19 cellular contexts compared by ENCODE assay signal in the genomic region with DNA sequence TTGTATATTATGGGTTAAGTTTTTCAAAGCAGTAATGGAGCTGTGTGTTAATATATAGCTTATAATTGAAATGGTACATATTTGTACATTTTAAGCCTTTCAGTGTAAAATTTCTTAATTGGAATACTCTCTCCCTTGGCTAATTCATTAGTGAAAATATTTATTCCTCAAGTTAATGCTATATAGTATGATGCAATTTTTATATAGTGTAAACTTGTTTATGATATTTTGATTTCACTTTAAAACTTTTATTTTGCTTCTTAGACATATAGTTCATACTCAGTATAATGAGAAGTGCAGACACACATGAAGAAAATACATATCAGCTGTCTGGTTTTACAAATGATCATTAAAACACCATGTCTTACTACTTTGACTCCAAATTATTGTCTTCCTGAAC.
DNase-seq lines count a peak whose midpoint lies in the region; ATAC-seq, FAIRE-seq and TF ChIP-seq lines count a peak whose summit lies in the region.
"Had no signal": no experiment of that assay in that cellular context is flagged by ENCODE, and none has a peak within 500 bp of the region (broad histone marks: within the 10 kb centered on the region; RNA-seq: fewer than 3 reads in every experiment).

No MANE protein-coding gene starts in this region.

- H3K79me2 ChIP-seq in K562 (ENCODE audit: control insufficient read depth, insufficient read depth, low read length) = no peaks in the 10 kb centered on the region

- no peak overlapping the region for H2AFZ ChIP-seq in K562 (ENCODE audit: low read depth, low read length)
- H2AFZ ChIP-seq: GM23248 had no signal

- H3K27me3 Mint-ChIP-seq in Calu3 (ENCODE audit: unreplicated experiment) = no peaks in the 10 kb centered on the region
- H3K27me3 Mint-ChIP-seq: CD4-positive, CD25-positive, alpha-beta regulatory T cell; CD8-positive, alpha-beta memory T cell; IgD-negative memory B cell had no signal

- no peaks in the 10 kb centered on the region for H3K9me1 ChIP-seq in K562 (ENCODE audit: control insufficient read depth, insufficient read depth, low read length)

- H3K4me3 Mint-ChIP-seq in Calu3 (ENCODE audit: low read depth, unreplicated experiment) = peak overlapping the region; percentile 7
- H3K4me3 Mint-ChIP-seq: CD4-positive, CD25-positive, alpha-beta regulatory T cell; CD8-positive, alpha-beta memory T cell; IgD-negative memory B cell had no signal

- no peak overlapping the region for H3K4me2 ChIP-seq in K562 (ENCODE audit: insufficient read depth, low read length)

- no peaks in the 10 kb centered on the region for H4K20me1 ChIP-seq in K562 (replicated peaks; ENCODE audit: control insufficient read depth, insufficient read depth, low read length)

- H3K4me1 ChIP-seq in K562 (replicated peaks in 1 of 2; ENCODE audit: control insufficient read depth in 2 of 2, insufficient read depth in 2 of 2, low read length in 2 of 2) (no peaks in the 10 kb centered on the region), skeletal muscle tissue (ENCODE audit: control insufficient read depth in 3 of 3, insufficient read depth in 3 of 3, low read length in 3 of 3) (peaks cover 14 to 19% (median 15%) of the 10 kb centered on the region in 3 donors)
- H3K4me1 ChIP-seq: BE2C, HAP-1 had no signal

- POLR2A ChIA-PET in K562 (lab: Yijun Ruan, JAX) = no interaction called here

- intact Hi-C loops in Calu3 (cut with micrococcal nuclease; ENCODE audit: unreplicated experiment) (loop anchor here (5.0 to 10.0 kb wide), 2 partner anchors 34 to 142 kb away; partner anchors contain the start of genes CEP170 and SDCCAG8), K562 (cut with micrococcal nuclease) (no loop called here)

- H3K36me3 ChIP-seq in K562 (ENCODE audit: control insufficient read depth, insufficient read depth, low read length) (no peaks in the 10 kb centered on the region), skeletal muscle tissue (ENCODE audit: control insufficient read depth in 3 of 3, insufficient read depth in 3 of 3, low read length in 3 of 3) (peaks cover 0 to 2% (median 0%) of the 10 kb centered on the region in 3 donors)
- H3K36me3 ChIP-seq: BE2C, HAP-1 had no signal

- H3K9me3 Mint-ChIP-seq in Calu3 (ENCODE audit: low read depth, unreplicated experiment) = no peaks in the 10 kb centered on the region
- H3K9me3 Mint-ChIP-seq: CD4-positive, CD25-positive, alpha-beta regulatory T cell; CD8-positive, alpha-beta memory T cell; IgD-negative memory B cell had no signal

- no peak for TF ChIP-seq RAD21 in K562 (CRISPR knock-in tag; conservative IDR thresholded peaks at IDR 0.05 in 1 of 2, IDR thresholded peaks at IDR 0.05 in 1 of 2)

- TF ChIP-seq EP300 in K562 (IDR thresholded peaks at IDR 0.05; ENCODE audit: low read length) = no peak

- H3K27ac Mint-ChIP-seq in Calu3 (ENCODE audit: unreplicated experiment) = peak overlapping the region; percentile 41
- H3K27ac Mint-ChIP-seq: CD4-positive, CD25-positive, alpha-beta regulatory T cell; CD8-positive, alpha-beta memory T cell; IgD-negative memory B cell had no signal

- no peak overlapping the region for H3K9ac ChIP-seq in K562 (ENCODE audit: insufficient read depth in 1 of 2, low read depth in 2 of 2, low read length in 2 of 2)
- peak overlapping the region in 1 of 3 donors; percentile 34 for H3K9ac ChIP-seq in skeletal muscle tissue (ENCODE audit: low read depth in 1 of 3, low read length in 3 of 3)
- H3K9ac ChIP-seq: GM23248 had no signal

- BruUV-seq in Calu3 (replicated peaks; lab: Mats Ljungman, UMichigan) (no TSS peak), K562 (replicated peaks; lab: Mats Ljungman, UMichigan) (no TSS peak)

- in situ Hi-C loops in K562 (cut with MboI) = no loop called here

- peaks cover 58% of the 10 kb centered on the region for H3K4me1 Mint-ChIP-seq in Calu3 (ENCODE audit: low read depth, unreplicated experiment)
- H3K4me1 Mint-ChIP-seq: CD8-positive, alpha-beta memory T cell; IgD-negative memory B cell had no signal

- TF ChIP-seq CTCF in Calu3 (IDR thresholded peaks at IDR 0.05; ENCODE audit: unreplicated experiment) = no peak
- no peak for TF ChIP-seq CTCF in K562 (IDR thresholded peaks at IDR 0.05 in 2 of 3, conservative IDR thresholded peaks at IDR 0.05 in 1 of 3; ENCODE audit: insufficient read depth in 2 of 3, low read depth in 1 of 3, low read length in 3 of 3)

- peaks cover 19% of the 10 kb centered on the region for H3K36me3 Mint-ChIP-seq in Calu3 (ENCODE audit: insufficient read depth, unreplicated experiment)

- no peaks in the 10 kb centered on the region for H3K27me3 ChIP-seq in K562 (ENCODE audit: control insufficient read depth in 2 of 2, insufficient read depth in 2 of 2, low read length in 2 of 2)
- no peaks in the 10 kb centered on the region for H3K27me3 ChIP-seq in skeletal muscle tissue (ENCODE audit: control insufficient read depth in 3 of 3, insufficient read depth in 3 of 3, low read length in 3 of 3)
- H3K27me3 ChIP-seq: BE2C had no signal

- no peak overlapping the region for H3K27ac ChIP-seq in K562 (ENCODE audit: extremely low read depth, low read depth, low read length)
- H3K27ac ChIP-seq in skeletal muscle tissue (ENCODE audit: low read depth, low read length) = peak overlapping the region; percentile 77
- H3K27ac ChIP-seq: GM23248 had no signal

- H3K9me3 ChIP-seq in K562 (replicated peaks; ENCODE audit: control insufficient read depth, insufficient read depth, low read depth, low read length) (no peaks in the 10 kb centered on the region), skeletal muscle tissue (ENCODE audit: control insufficient read depth in 3 of 3, low read length in 3 of 3) (no peaks in the 10 kb centered on the region)
- H3K9me3 ChIP-seq: BE2C, HAP-1 had no signal

- no peak overlapping the region for H3K4me3 ChIP-seq in K562
- peak overlapping the region in 2 of 3 donors; percentile 15 to 53 for H3K4me3 ChIP-seq in skeletal muscle tissue (ENCODE audit: low read length in 3 of 3)
- H3K4me3 ChIP-seq: GM23248, HAP-1 had no signal

- DNase-seq in Calu3 (no peak), K562 (ENCODE audit: extremely low read depth in 1 of 4, low spot score in 3 of 4) (no peak), AG20443 (ENCODE audit: low spot score) (no peak), T-helper 9 cell (no peak)
- DNase-seq: BE2C; CD4-positive, CD25-positive, alpha-beta regulatory T cell; CD8-positive, alpha-beta memory T cell; COR-L47; DMS153; DMS79; GF-D8; GM23248; KG1 had no signal

- CTCF ChIA-PET in Calu3 (lab: Charles Lee) = no interaction called here
- CTCF ChIA-PET in K562 (lab: Yijun Ruan, JAX; ENCODE audit: low intra/inter-chr PET ratio) = no interaction called here

- ATAC-seq in K562 (no peak), HG03175 (IDR thresholded peaks at IDR 0.05; ENCODE audit: unreplicated experiment) (no peak)

- FAIRE-seq in K562 (lab: Jason Lieb, UNC) = no peak
- peak; percentile 70 for FAIRE-seq in islet of Langerhans (lab: Jason Lieb, UNC)
- FAIRE-seq: GM19239 had no signal

- TF ChIP-seq POLR2A in K562 (conservative IDR thresholded peaks at IDR 0.05) = no peak

TF ChIP-seq in K562, 482 proteins besides CTCF, POLR2A, EP300 and RAD21:
- TF ChIP-seq ZBTB9 (CRISPR knock-in tag; IDR thresholded peaks at IDR 0.05) = no peak
- TF ChIP-seq CEBPB (tag; IDR thresholded peaks at IDR 0.05) = 0 out of 2 replicates have a peak, but pooled peaks have one; percentile 27
- no peak for TF ChIP-seq CEBPG (CRISPR knock-in tag; IDR thresholded peaks at IDR 0.05)
- TF ChIP-seq CEBPG (tag; conservative IDR thresholded peaks at IDR 0.05 in 1 of 2, IDR thresholded peaks at IDR 0.05 in 1 of 2) = peak; percentile 54 to 77; a peak in 3 of 4 replicates
